Comparison of ENCODE assay signal across 8 cellular contexts in the genomic region with DNA sequence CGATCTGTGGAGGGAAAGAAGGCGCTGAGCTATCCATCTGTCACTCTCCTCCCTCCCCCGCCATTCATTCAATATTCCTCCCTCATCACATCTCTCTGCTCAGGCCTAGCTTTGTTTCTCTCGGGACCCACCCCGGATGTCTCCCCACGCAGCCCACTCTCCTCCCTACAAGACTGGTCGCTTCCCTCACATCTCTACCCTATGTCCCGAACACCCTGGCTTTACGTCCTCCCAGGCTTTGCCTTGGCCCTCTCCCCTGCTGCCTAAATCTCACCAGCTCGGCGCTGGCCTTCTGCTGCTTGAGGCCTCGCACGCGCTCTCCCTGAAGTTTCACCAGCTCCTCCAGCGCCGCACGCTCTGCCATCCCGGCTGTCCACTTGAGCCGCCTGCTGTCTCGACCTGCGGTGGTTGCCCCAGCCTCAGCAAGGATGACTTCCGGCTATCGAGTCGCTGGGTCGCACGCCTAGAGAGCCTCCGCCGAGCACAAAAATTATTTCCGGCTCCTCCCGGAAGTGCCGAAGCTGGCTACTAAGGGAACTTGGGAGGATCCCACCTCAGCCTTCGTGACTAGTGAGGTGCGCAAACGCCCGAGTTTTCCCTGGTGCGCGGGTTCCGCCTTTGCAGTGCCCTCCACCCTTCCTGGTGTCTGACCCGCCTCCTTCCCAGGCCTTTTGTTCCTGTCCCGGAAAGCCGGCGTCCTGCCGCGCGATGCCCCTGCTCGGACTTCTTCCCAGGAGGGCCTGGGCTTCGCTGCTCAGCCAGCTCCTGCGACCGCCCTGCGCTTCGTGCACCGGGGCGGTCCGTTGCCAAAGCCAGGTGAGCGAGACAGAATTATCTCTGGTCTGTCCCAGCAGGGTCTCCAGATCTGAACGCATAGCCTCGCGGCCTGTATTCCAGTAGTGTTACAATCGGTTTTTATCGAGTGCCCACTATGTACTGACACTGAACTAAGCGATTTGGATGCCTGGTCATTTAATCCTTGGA. TPM values are rescaled to one million over a fixed set of nuclear protein-coding genes. Genes with fewer than 3 reads are reported as not detected.
A peak's percentile ranks its signal among the peaks of the same experiment; 100 is the strongest.
DNase-seq lines count a peak whose midpoint lies in the region; ATAC-seq lines count a peak whose summit lies in the region.

A gene with protein sequence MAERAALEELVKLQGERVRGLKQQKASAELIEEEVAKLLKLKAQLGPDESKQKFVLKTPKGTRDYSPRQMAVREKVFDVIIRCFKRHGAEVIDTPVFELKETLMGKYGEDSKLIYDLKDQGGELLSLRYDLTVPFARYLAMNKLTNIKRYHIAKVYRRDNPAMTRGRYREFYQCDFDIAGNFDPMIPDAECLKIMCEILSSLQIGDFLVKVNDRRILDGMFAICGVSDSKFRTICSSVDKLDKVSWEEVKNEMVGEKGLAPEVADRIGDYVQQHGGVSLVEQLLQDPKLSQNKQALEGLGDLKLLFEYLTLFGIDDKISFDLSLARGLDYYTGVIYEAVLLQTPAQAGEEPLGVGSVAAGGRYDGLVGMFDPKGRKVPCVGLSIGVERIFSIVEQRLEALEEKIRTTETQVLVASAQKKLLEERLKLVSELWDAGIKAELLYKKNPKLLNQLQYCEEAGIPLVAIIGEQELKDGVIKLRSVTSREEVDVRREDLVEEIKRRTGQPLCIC (minus strand): TSS at position 430 of the 984 bp plus-strand sequence. CDS start 66 bp downstream, at position 364.
A gene with protein sequence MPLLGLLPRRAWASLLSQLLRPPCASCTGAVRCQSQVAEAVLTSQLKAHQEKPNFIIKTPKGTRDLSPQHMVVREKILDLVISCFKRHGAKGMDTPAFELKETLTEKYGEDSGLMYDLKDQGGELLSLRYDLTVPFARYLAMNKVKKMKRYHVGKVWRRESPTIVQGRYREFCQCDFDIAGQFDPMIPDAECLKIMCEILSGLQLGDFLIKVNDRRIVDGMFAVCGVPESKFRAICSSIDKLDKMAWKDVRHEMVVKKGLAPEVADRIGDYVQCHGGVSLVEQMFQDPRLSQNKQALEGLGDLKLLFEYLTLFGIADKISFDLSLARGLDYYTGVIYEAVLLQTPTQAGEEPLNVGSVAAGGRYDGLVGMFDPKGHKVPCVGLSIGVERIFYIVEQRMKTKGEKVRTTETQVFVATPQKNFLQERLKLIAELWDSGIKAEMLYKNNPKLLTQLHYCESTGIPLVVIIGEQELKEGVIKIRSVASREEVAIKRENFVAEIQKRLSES (plus strand): TSS at position 515 of the 984 bp plus-strand sequence. CDS start 194 bp downstream, at position 709.

- H3K4me1 Mint-ChIP-seq in naive B cell, result peaks cover 23 to 49% (median 24%) of the 10 kb centered on the region in 3 donors
- H3K4me1 Mint-ChIP-seq in stimulated activated memory B cell treated with anti-CD40 and anti-IgM and Interleukin-4, amounts not matched to agents 10 μg/mL and 1 μg/mL and 100 μg/mL, for 72 hours, result peaks cover 25% of the 10 kb centered on the region

- H3K9me3 ChIP-seq in KOPT-K1 (ENCODE audit: insufficient read depth, low read length, poor library complexity, severe bottlenecking), result no peaks in the 10 kb centered on the region

- peaks cover 68% of the 10 kb centered on the region for H3K36me3 ChIP-seq in KOPT-K1 (ENCODE audit: insufficient read depth, low read length)

- H3K9me3 Mint-ChIP-seq in naive B cell, result no peaks in the 10 kb centered on the region
- H3K9me3 Mint-ChIP-seq in stimulated activated memory B cell treated with anti-CD40 and anti-IgM and Interleukin-4, amounts not matched to agents 10 μg/mL and 1 μg/mL and 100 μg/mL, for 72 hours, result no peaks in the 10 kb centered on the region

- DNase-seq in DMS79 treated with DMSO at 0.1 percent for 48 hours (lab: John Stamatoyannopoulos, UW), result peak; percentile 64
- peak; percentile 94 for DNase-seq in RPMI7951 (ENCODE audit: low read depth)
- DNase-seq in activated T-helper 1 cell treated with anti-CD3 and anti-CD28 coated beads, Interleukin-2, amount 50 U/mL, for 16 hours (ENCODE audit: low read depth in 1 of 2, low spot score in 1 of 2), result peak; percentile 65 to 73
- DNase-seq in fibroblast of gingiva (ENCODE audit: low read depth), result peak; percentile 95
- peak; percentile 78 for DNase-seq in naive B cell

- ATAC-seq in GM21786 (IDR thresholded peaks at IDR 0.05; ENCODE audit: unreplicated experiment), result peak; percentile 96
- peak; percentile 98 to 99 for ATAC-seq in naive B cell (ENCODE audit: low read depth in 2 of 2)
- peak; percentile 99 for ATAC-seq in stimulated activated memory B cell treated with anti-CD40 and anti-IgM and Interleukin-4, amounts not matched to agents 10 μg/mL and 1 μg/mL and 100 μg/mL, for 72 hours

- H3K27ac ChIP-seq in KOPT-K1 (ENCODE audit: low read depth, low read length, poor library complexity, severe bottlenecking), result peak within 1 kb of the TSS; percentile 72

- peak within 1 kb of the TSS; percentile 97 to 99 (median 99) for H3K27ac Mint-ChIP-seq in naive B cell
- H3K27ac Mint-ChIP-seq in stimulated activated memory B cell treated with anti-CD40 and anti-IgM and Interleukin-4, amounts not matched to agents 10 μg/mL and 1 μg/mL and 100 μg/mL, for 72 hours, result peak within 1 kb of the TSS; percentile 95

- H3K36me3 Mint-ChIP-seq in naive B cell, result peaks cover 10% of the 10 kb centered on the region in 2 donors
- H3K36me3 Mint-ChIP-seq in stimulated activated memory B cell treated with anti-CD40 and anti-IgM and Interleukin-4, amounts not matched to agents 10 μg/mL and 1 μg/mL and 100 μg/mL, for 72 hours, result peaks cover 22% of the 10 kb centered on the region

- H3K27me3 Mint-ChIP-seq in naive B cell, result no peaks in the 10 kb centered on the region
- H3K27me3 Mint-ChIP-seq in stimulated activated memory B cell treated with anti-CD40 and anti-IgM and Interleukin-4, amounts not matched to agents 10 μg/mL and 1 μg/mL and 100 μg/mL, for 72 hours, result no peaks in the 10 kb centered on the region

- peak within 1 kb of the TSS; percentile 98 to 100 (median 99) for H3K4me3 Mint-ChIP-seq in naive B cell
- peak within 1 kb of the TSS; percentile 99 for H3K4me3 Mint-ChIP-seq in stimulated activated memory B cell treated with anti-CD40 and anti-IgM and Interleukin-4, amounts not matched to agents 10 μg/mL and 1 μg/mL and 100 μg/mL, for 72 hours

RNA-seq across cellular contexts. Expression of the first gene that starts in this region (rescaled TPM):
- 52.0 and 62.3 TPM in 2 replicates for total RNA-seq in RPMI7951 (2014; rRNA removed; shearing (Covaris generic))
- polyA plus RNA-seq in naive B cell (ENCODE audit: low read depth in 6 of 6), result 10 to 100 TPM; 37.6 to 73.5 (median 40.3) TPM

RNA-seq across cellular contexts. Expression of the second gene that starts in this region (rescaled TPM):
- 22.6 and 25.5 TPM in 2 replicates for total RNA-seq in RPMI7951 (2014; rRNA removed; shearing (Covaris generic))
- polyA plus RNA-seq in naive B cell (ENCODE audit: low read depth in 6 of 6), result 10 to 100 TPM; 12.2 to 26.2 (median 18.7) TPM

Comparison
In these comparisons a context has a peak if more than half of its experiments do, and no peak if none do; other contexts are left out.
1. Peak in every context shown above with its lines: DNase-seq, ATAC-seq and H3K27ac ChIP-seq.